ENCODE assay signal across 11 cellular contexts in genomic region chr20:4684837-4685413, GRCh38. TPM values are rescaled to one million over a fixed set of nuclear protein-coding genes. Genes with fewer than 3 reads are reported as not detected.
DNase-seq lines count a peak whose midpoint lies in the region; ATAC-seq, FAIRE-seq and TF ChIP-seq lines count a peak whose summit lies in the region.
"Had no signal": no experiment of that assay in that cellular context is flagged by ENCODE, and none has a peak within 500 bp of the region (broad histone marks: within the 10 kb centered on the region; RNA-seq: fewer than 3 reads in every experiment).

No MANE protein-coding gene starts in this region.

- intact Hi-C loops in ascending aorta (cut with DNase I) = no loop called here

- FAIRE-seq in GM12891 (lab: Jason Lieb, UNC) = no peak

- H3K4me1 Mint-ChIP-seq in activated CD4-positive, alpha-beta memory T cell treated with anti-CD3 and anti-CD28 coated beads, Interleukin-2, amount 10 ng/mL, durations not matched to agents 7 days and 5 days = peaks cover 62% of the 10 kb centered on the region
- H3K4me1 Mint-ChIP-seq in stimulated activated naive CD8-positive, alpha-beta T cell treated with anti-CD3 and anti-CD28 coated beads, Interleukin-15, amount 100 ng/mL, for 72 hours = peaks cover 61% of the 10 kb centered on the region

- H3K9me3 Mint-ChIP-seq in activated CD4-positive, alpha-beta memory T cell treated with anti-CD3 and anti-CD28 coated beads, Interleukin-2, amount 10 ng/mL, durations not matched to agents 7 days and 5 days = no peaks in the 10 kb centered on the region
- no peaks in the 10 kb centered on the region for H3K9me3 Mint-ChIP-seq in stimulated activated naive CD8-positive, alpha-beta T cell treated with anti-CD3 and anti-CD28 coated beads, Interleukin-15, amount 100 ng/mL, for 72 hours

- no peak for TF ChIP-seq CTCF in fibroblast of the aortic adventitia (IDR thresholded peaks at IDR 0.05; ENCODE audit: insufficient read depth, low read length)
- no peak for TF ChIP-seq CTCF in ascending aorta (IDR thresholded peaks at IDR 0.05)

- H3K27me3 Mint-ChIP-seq in activated CD4-positive, alpha-beta memory T cell treated with anti-CD3 and anti-CD28 coated beads, Interleukin-2, amount 10 ng/mL, durations not matched to agents 7 days and 5 days = peaks cover 2% of the 10 kb centered on the region
- H3K27me3 Mint-ChIP-seq in stimulated activated naive CD8-positive, alpha-beta T cell treated with anti-CD3 and anti-CD28 coated beads, Interleukin-15, amount 100 ng/mL, for 72 hours = no peaks in the 10 kb centered on the region

- H3K27ac Mint-ChIP-seq in activated CD4-positive, alpha-beta memory T cell treated with anti-CD3 and anti-CD28 coated beads, Interleukin-2, amount 10 ng/mL, durations not matched to agents 7 days and 5 days = peak overlapping the region; percentile 98
- H3K27ac Mint-ChIP-seq in stimulated activated naive CD8-positive, alpha-beta T cell treated with anti-CD3 and anti-CD28 coated beads, Interleukin-15, amount 100 ng/mL, for 72 hours = peak overlapping the region; percentile 100

- peaks cover 0 to 13% of the 10 kb centered on the region in 2 donors for H3K4me1 ChIP-seq in ascending aorta

- peaks cover 30% of the 10 kb centered on the region for H3K36me3 Mint-ChIP-seq in activated CD4-positive, alpha-beta memory T cell treated with anti-CD3 and anti-CD28 coated beads, Interleukin-2, amount 10 ng/mL, durations not matched to agents 7 days and 5 days (ENCODE audit: low read depth)

- no peak overlapping the region for H3K4me3 ChIP-seq in fibroblast of the aortic adventitia (ENCODE audit: low read depth, low read length)
- no peak overlapping the region for H3K4me3 ChIP-seq in ascending aorta

- CTCF ChIA-PET in activated CD4-positive, alpha-beta memory T cell treated with anti-CD3 and anti-CD28 coated beads, Interleukin-2, amount 10 ng/mL, durations not matched to agents 7 days and 5 days (lab: Charles Lee) = interaction anchor here (0.7 to 1.7 kb wide), 3 partner anchors 35 to 440 kb away, joined by 3 to 6 read pairs (median 5); no protein-coding TSS in a partner anchor

- DNase-seq in activated CD8-positive, alpha-beta memory T cell treated with anti-CD3 and anti-CD28 coated beads for 24 hours = peak; percentile 59
- DNase-seq in activated CD8-positive, alpha-beta memory T cell treated with anti-CD3 and anti-CD28 coated beads, Interleukin-2, amount 50 U/mL, for 4 hours = no peak
- DNase-seq in activated CD4-positive, alpha-beta memory T cell treated with anti-CD3 and anti-CD28 coated beads, Interleukin-2, amount 10 ng/mL, durations not matched to agents 7 days and 5 days = no peak
- DNase-seq in fibroblast of the aortic adventitia (ENCODE audit: low read depth) (peak; percentile 43), erythroblast (lab: John Stamatoyannopoulos, UW) (no peak), ascending aorta (ENCODE audit: low spot score in 2 of 2) (no peak), GM12891 (ENCODE audit: insufficient read length, low spot score) (no peak)
- DNase-seq in stimulated activated naive CD8-positive, alpha-beta T cell treated with anti-CD3 and anti-CD28 coated beads, Interleukin-15, amount 100 ng/mL, for 72 hours = peak; percentile 17 to 22
- DNase-seq: NCI-H1694 treated with DMSO at 0.1 percent for 48 hours had no signal

- H3K36me3 ChIP-seq in ascending aorta = no peaks in the 10 kb centered on the region

- POLR2A ChIA-PET in activated CD4-positive, alpha-beta memory T cell treated with anti-CD3 and anti-CD28 coated beads, Interleukin-2, amount 10 ng/mL, durations not matched to agents 7 days and 5 days (lab: Charles Lee) = interaction anchor here (0.8 to 1.5 kb wide), 2 partner anchors 13 to 128 kb away, joined by 3 to 4 read pairs; no protein-coding TSS in a partner anchor

- TF ChIP-seq POLR2A in erythroblast (IDR thresholded peaks at IDR 0.05; ENCODE audit: low read length) (no peak), GM12891 (IDR thresholded peaks at IDR 0.05; ENCODE audit: low read depth, low read length) (no peak)

- H3K27me3 ChIP-seq in ascending aorta = no peaks in the 10 kb centered on the region

- no peak overlapping the region for H3K27ac ChIP-seq in ascending aorta

- ATAC-seq in stimulated activated naive CD8-positive, alpha-beta T cell treated with anti-CD3 and anti-CD28 coated beads, Interleukin-15, amount 100 ng/mL, for 72 hours = no peak
- ATAC-seq: activated CD4-positive, CD25-positive, alpha-beta regulatory T cell treated with anti-CD3 and anti-CD28 coated beads, Interleukin-2, amount 50 U/mL, for 24 hours had no signal

- peak overlapping the region; percentile 84 for H3K4me3 Mint-ChIP-seq in activated CD4-positive, alpha-beta memory T cell treated with anti-CD3 and anti-CD28 coated beads, Interleukin-2, amount 10 ng/mL, durations not matched to agents 7 days and 5 days
- H3K4me3 Mint-ChIP-seq in stimulated activated naive CD8-positive, alpha-beta T cell treated with anti-CD3 and anti-CD28 coated beads, Interleukin-15, amount 100 ng/mL, for 72 hours = peak overlapping the region; percentile 86 to 95

- H3K9me3 ChIP-seq in ascending aorta = no peaks in the 10 kb centered on the region

TF ChIP-seq in GM12891, 5 proteins besides CTCF, POLR2A, EP300 and RAD21:
- TF ChIP-seq PAX5 (IDR thresholded peaks at IDR 0.05; ENCODE audit: insufficient read depth, low read length, severe bottlenecking) (no peak), POLR2AphosphoS5 (IDR thresholded peaks at IDR 0.05; ENCODE audit: low read depth, low read length) (no peak), TAF1 (IDR thresholded peaks at IDR 0.05; ENCODE audit: low read depth, low read length) (no peak), SPI1 (IDR thresholded peaks at IDR 0.05; ENCODE audit: low read depth, low read length) (no peak), POU2F2 (IDR thresholded peaks at IDR 0.05; ENCODE audit: low read depth, low read length) (no peak)

RNA-seq across cellular contexts. Expression of gene PRNP, which starts 1.3 kb away (rescaled TPM):
- total RNA-seq in activated CD4-positive, alpha-beta memory T cell treated with anti-CD3 and anti-CD28 coated beads, Interleukin-2, amount 10 ng/mL, durations not matched to agents 7 days and 5 days = 100 to 1,000 TPM; 111 to 112 TPM
- 102 and 154 TPM in 2 replicates for total RNA-seq in fibroblast of the aortic adventitia (ENCODE audit: low replicate concordance)
- total RNA-seq in ascending aorta = 72.5 TPM
- 5.0 TPM for polyA plus RNA-seq in GM12891 (2012; ENCODE audit: low read depth, missing spikeins)

RNA-seq across cellular contexts. Expression of gene PRND, which starts 36.8 kb away (rescaled TPM):
- total RNA-seq in activated CD4-positive, alpha-beta memory T cell treated with anti-CD3 and anti-CD28 coated beads, Interleukin-2, amount 10 ng/mL, durations not matched to agents 7 days and 5 days = not detected
- total RNA-seq in fibroblast of the aortic adventitia (ENCODE audit: low replicate concordance) = not detected in 2 replicates
- total RNA-seq in ascending aorta = not detected
- not detected for polyA plus RNA-seq in GM12891 (2012; ENCODE audit: low read depth, missing spikeins)
- polyA plus RNA-seq: esophagus had no signal

Comparison
In these comparisons a context has a peak if more than half of its experiments do, and no peak if none do; other contexts are left out.
1. DNase-seq: peak in activated CD8-positive, alpha-beta memory T cell treated with anti-CD3 and anti-CD28 coated beads for 24 hours (single experiment), fibroblast of the aortic adventitia (single experiment) and stimulated activated naive CD8-positive, alpha-beta T cell treated with anti-CD3 and anti-CD28 coated beads, Interleukin-15, amount 100 ng/mL, for 72 hours (2 of 2); none in activated CD8-positive, alpha-beta memory T cell treated with anti-CD3 and anti-CD28 coated beads, Interleukin-2, amount 50 U/mL, for 4 hours (single experiment), activated CD4-positive, alpha-beta memory T cell treated with anti-CD3 and anti-CD28 coated beads, Interleukin-2, amount 10 ng/mL, durations not matched to agents 7 days and 5 days (single experiment), erythroblast (0 of 2), ascending aorta (0 of 2) and GM12891 (single experiment).